ENCODE assay signal across 22 cellular contexts in genomic region chr1:22277662-22278061, GRCh38.
A peak's percentile ranks its signal among the peaks of the same experiment; 100 is the strongest.
DNase-seq lines count a peak whose midpoint lies in the region; FAIRE-seq and TF ChIP-seq lines count a peak whose summit lies in the region.
"Had no signal": no experiment of that assay in that cellular context is flagged by ENCODE, and none has a peak within 500 bp of the region (broad histone marks: within the 10 kb centered on the region; RNA-seq: fewer than 3 reads in every experiment).

No MANE protein-coding gene starts in this region.

- H3K9ac ChIP-seq in kidney (ENCODE audit: low read length in 2 of 2) (no peak overlapping the region), trophoblast cell (ENCODE audit: low read length) (no peak overlapping the region)
- H3K9ac ChIP-seq: BLaER1 treated with 17β-estradiol and CSF1 and Interleukin-3, amounts not matched to agents 10 nM and 100 nM had no signal

- no peaks in the 10 kb centered on the region for H3K36me3 ChIP-seq in kidney (ENCODE audit: control insufficient read depth in 1 of 2, insufficient read depth in 2 of 2, low read length in 2 of 2)
- no peaks in the 10 kb centered on the region for H3K36me3 ChIP-seq in trophoblast cell (ENCODE audit: control insufficient read depth in 1 of 2, insufficient read depth in 2 of 2, low read length in 2 of 2)
- H3K36me3 ChIP-seq in small intestine (ENCODE audit: control insufficient read depth in 2 of 2, insufficient read depth in 2 of 2, low read length in 2 of 2) = no peaks in the 10 kb centered on the region
- H3K36me3 ChIP-seq: BLaER1 treated with 17β-estradiol and CSF1 and Interleukin-3, amounts not matched to agents 10 nM and 100 nM had no signal

- peaks cover 4% of the 10 kb centered on the region for H3K79me2 ChIP-seq in trophoblast cell (ENCODE audit: control insufficient read depth, insufficient read depth, low read length, poor library complexity)

- H3K27ac ChIP-seq in kidney (ENCODE audit: low read depth in 2 of 2, low read length in 2 of 2) = no peak overlapping the region
- no peak overlapping the region for H3K27ac ChIP-seq in trophoblast cell (ENCODE audit: low read depth, low read length)
- H3K27ac ChIP-seq in small intestine (ENCODE audit: low read depth in 1 of 2, low read length in 1 of 2) = no peak overlapping the region
- H3K27ac ChIP-seq: 22Rv1; A549; BLaER1 treated with 17β-estradiol and CSF1 and Interleukin-3, amounts not matched to agents 10 nM and 100 nM; C4-2B had no signal

- H3K27me3 Mint-ChIP-seq in chondrocyte (ENCODE audit: low read depth) = peaks cover 34% of the 10 kb centered on the region

- intact Hi-C loops in kidney (cut with DNase I) = no loop called here

- H4K91ac ChIP-seq in trophoblast cell (ENCODE audit: low read depth, low read length) = no peak overlapping the region

- TF ChIP-seq CTCF in chondrocyte (IDR thresholded peaks at IDR 0.05) (no peak), kidney (IDR thresholded peaks at IDR 0.05; ENCODE audit: borderline replicate concordance, extremely low read depth, insufficient read depth) (no peak)

- no peak overlapping the region for H3K4ac ChIP-seq in trophoblast cell (ENCODE audit: low read depth, low read length)

- no peak overlapping the region for H3K18ac ChIP-seq in trophoblast cell (ENCODE audit: low read length)

- H4K8ac ChIP-seq in trophoblast cell (ENCODE audit: low read depth, low read length) = no peak overlapping the region

- no CpG with 5 or more reads among the region's 10 CpGs for whole genome bisulfite sequencing in trophoblast cell (ENCODE audit: extremely low coverage, insufficient coverage, insufficient read length)
- WGBS in small intestine, 3 donors = 73 to 76% (median 74%) methylated on average over 10 of the region's 10 CpGs

- DNase-seq in chondrocyte (ENCODE audit: low spot score) = peak; percentile 51
- DNase-seq in kidney = peak; percentile 14
- no peak for DNase-seq in trophoblast cell
- DNase-seq in NCI-H2171 (lab: John Stamatoyannopoulos, UW) = no peak
- DNase-seq in small intestine = no peak
- DNase-seq in activated effector memory CD4-positive, alpha-beta T cell treated with anti-CD3 and anti-CD28 coated beads, Interleukin-2, amount 50 U/mL, for 16 hours = no peak
- DNase-seq: AML-193; Caco-2; Calu3; CD4-positive, alpha-beta T cell; CD8-positive, alpha-beta T cell; DMS79 treated with DMSO at 0.1 percent for 48 hours; GF-D8 had no signal

- no peaks in the 10 kb centered on the region for H3K36me3 Mint-ChIP-seq in chondrocyte (ENCODE audit: low read depth)
- H3K36me3 Mint-ChIP-seq: CD8-positive, alpha-beta T cell had no signal

- H3K9me3 ChIP-seq in kidney (ENCODE audit: control insufficient read depth in 1 of 2, low read length in 2 of 2) = no peaks in the 10 kb centered on the region
- H3K9me3 ChIP-seq in trophoblast cell (ENCODE audit: insufficient read depth, low read depth, low read length) = no peaks in the 10 kb centered on the region
- no peaks in the 10 kb centered on the region for H3K9me3 ChIP-seq in small intestine (ENCODE audit: control insufficient read depth, low read depth)
- H3K9me3 ChIP-seq: A549, Caco-2 had no signal

- peaks cover 10% of the 10 kb centered on the region for H3K4me1 Mint-ChIP-seq in chondrocyte (ENCODE audit: low read depth)
- H3K4me1 Mint-ChIP-seq: B cell had no signal

- FAIRE-seq in kidney (lab: Jason Lieb, UNC) (no peak), small intestine (lab: Jason Lieb, UNC) (no peak)
- FAIRE-seq: A549, D721Med, G401.6, GM12891, GM19239 had no signal

- no peak overlapping the region for H2AFZ ChIP-seq in trophoblast cell (ENCODE audit: insufficient read depth, low read length, poor library complexity)

- H3K27ac Mint-ChIP-seq in chondrocyte (ENCODE audit: unreplicated experiment) = no peak overlapping the region
- H3K27ac Mint-ChIP-seq: B cell; CD4-positive, alpha-beta T cell; CD8-positive, alpha-beta T cell had no signal

- no peak overlapping the region for H2BK120ac ChIP-seq in trophoblast cell (ENCODE audit: insufficient read depth, low read length, poor library complexity)

- H3K79me1 ChIP-seq in trophoblast cell (ENCODE audit: low read length) = peaks cover 28% of the 10 kb centered on the region

- H3K4me1 ChIP-seq in kidney (ENCODE audit: control insufficient read depth in 1 of 2, insufficient read depth in 1 of 2, low read depth in 1 of 2, low read length in 2 of 2) (no peaks in the 10 kb centered on the region), trophoblast cell (ENCODE audit: control insufficient read depth in 1 of 2, insufficient read depth in 2 of 2, low read length in 2 of 2) (peaks cover 25 to 35% of the 10 kb centered on the region in 2 experiments), small intestine (ENCODE audit: control insufficient read depth in 2 of 2, insufficient read depth in 1 of 2, low read depth in 1 of 2, low read length in 1 of 2) (no peaks in the 10 kb centered on the region)
- H3K4me1 ChIP-seq: A549 had no signal

- no peak overlapping the region for H2BK5ac ChIP-seq in trophoblast cell (ENCODE audit: low read depth, low read length, poor library complexity)

- no peak overlapping the region for H3K4me3 ChIP-seq in kidney (ENCODE audit: low read length in 2 of 2)
- no peak overlapping the region for H3K4me3 ChIP-seq in trophoblast cell (ENCODE audit: low read depth, low read length)
- no peak overlapping the region for H3K4me3 ChIP-seq in small intestine (ENCODE audit: low read depth in 1 of 2, low read length in 2 of 2)
- H3K4me3 ChIP-seq: A549; BLaER1 treated with 17β-estradiol and CSF1 and Interleukin-3, amounts not matched to agents 10 nM and 100 nM had no signal

- no peak overlapping the region for H4K12ac ChIP-seq in trophoblast cell (ENCODE audit: low read depth, low read length)

- H3K4me3 Mint-ChIP-seq in chondrocyte (ENCODE audit: unreplicated experiment) = no peak overlapping the region
- H3K4me3 Mint-ChIP-seq: B cell; CD4-positive, alpha-beta T cell; CD8-positive, alpha-beta T cell had no signal

- H2BK12ac ChIP-seq in trophoblast cell (ENCODE audit: low read length) = no peak overlapping the region

- no peak overlapping the region for H3K23ac ChIP-seq in trophoblast cell (ENCODE audit: low read length)

- H3K4me2 ChIP-seq in trophoblast cell (ENCODE audit: low read length) = no peak overlapping the region
- H3K4me2 ChIP-seq: A549; BLaER1 treated with 17β-estradiol and CSF1 and Interleukin-3, amounts not matched to agents 10 nM and 100 nM had no signal

- no peak overlapping the region for H3K14ac ChIP-seq in trophoblast cell (ENCODE audit: low read length)

- H2AK5ac ChIP-seq in trophoblast cell (ENCODE audit: low read length) = peak overlapping the region; percentile 9

- H3K9me3 Mint-ChIP-seq in chondrocyte (ENCODE audit: low read depth) = peaks cover 6% of the 10 kb centered on the region

- H3K27me3 ChIP-seq in trophoblast cell (ENCODE audit: insufficient read depth, low read length) (no peaks in the 10 kb centered on the region), small intestine (ENCODE audit: control insufficient read depth in 2 of 2, insufficient read depth in 2 of 2, low read length in 2 of 2) (no peaks in the 10 kb centered on the region)
- H3K27me3 ChIP-seq: BLaER1 treated with 17β-estradiol and CSF1 and Interleukin-3, amounts not matched to agents 10 nM and 100 nM had no signal

Comparison
In these comparisons a context has a peak if more than half of its experiments do, and no peak if none do; other contexts are left out.
1. DNase-seq: peak in chondrocyte (single experiment) and kidney (single experiment); none in trophoblast cell (0 of 2), NCI-H2171 (single experiment), small intestine (single experiment) and activated effector memory CD4-positive, alpha-beta T cell treated with anti-CD3 and anti-CD28 coated beads, Interleukin-2, amount 50 U/mL, for 16 hours (single experiment).